ENCODE assay signal across 17 cellular contexts in the genomic region with DNA sequence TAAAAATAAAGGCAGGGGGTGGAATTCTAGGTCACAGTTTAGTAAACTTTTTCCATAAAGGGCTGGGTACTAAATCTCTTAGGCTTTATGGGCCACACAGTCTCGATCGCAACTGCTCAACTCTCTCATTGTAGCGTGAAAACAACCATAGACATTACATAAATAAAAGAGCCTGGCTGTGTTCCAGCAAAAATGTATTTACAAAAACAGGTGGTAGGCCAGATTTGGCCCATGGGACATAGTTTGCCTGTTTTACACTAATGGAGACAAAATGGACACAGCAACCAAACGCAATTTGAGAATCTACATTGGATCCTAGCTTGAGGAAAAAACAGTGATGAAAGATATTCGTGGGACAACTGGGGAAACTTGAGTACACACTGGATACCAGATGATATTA.
"Had no signal": no experiment of that assay in that cellular context is flagged by ENCODE, and none has a peak within 500 bp of the region (broad histone marks: within the 10 kb centered on the region; RNA-seq: fewer than 3 reads in every experiment).

No MANE protein-coding gene starts in this region.

- H3K36me3 ChIP-seq: colonic mucosa, sigmoid colon, spleen had no signal

- H3K79me2 ChIP-seq: parathyroid adenoma had no signal

- H3K4me1 ChIP-seq: colonic mucosa, foreskin keratinocyte, parathyroid adenoma, sigmoid colon, suprapubic skin had no signal

- H3K27ac ChIP-seq: colonic mucosa, foreskin keratinocyte, left ventricle myocardium inferior, parathyroid adenoma, sigmoid colon, spleen, suprapubic skin had no signal

- H3K27me3 ChIP-seq: colonic mucosa, foreskin keratinocyte, sigmoid colon, spleen, suprapubic skin had no signal

- H3K9ac ChIP-seq: parathyroid adenoma had no signal

- H3K4me3 ChIP-seq: colonic mucosa, left ventricle myocardium inferior, mucosa of descending colon, sigmoid colon, spleen, suprapubic skin had no signal

- DNase-seq: activated CD4-positive, alpha-beta T cell treated with anti-CD3 and anti-CD28 coated beads, Interleukin-2, amount 50 U/mL, for 1 hour; activated CD8-positive, alpha-beta memory T cell treated with anti-CD3 and anti-CD28 coated beads for 24 hours; activated gamma-delta T cell treated with Interleukin-2 at 50 U/mL for 16 hours; amniotic stem cell; colonic mucosa; effector CD4-positive, alpha-beta T cell; foreskin keratinocyte; glutamatergic neuron; hypothalamus; kidney; left ventricle myocardium inferior; mucosa of descending colon; naive thymus-derived CD4-positive, alpha-beta T cell; sigmoid colon; spleen had no signal

- H2AFZ ChIP-seq: parathyroid adenoma had no signal

- H3K9me3 ChIP-seq: colonic mucosa, left ventricle myocardium inferior, mucosa of descending colon, sigmoid colon, spleen, suprapubic skin had no signal
